In the genomic region with DNA sequence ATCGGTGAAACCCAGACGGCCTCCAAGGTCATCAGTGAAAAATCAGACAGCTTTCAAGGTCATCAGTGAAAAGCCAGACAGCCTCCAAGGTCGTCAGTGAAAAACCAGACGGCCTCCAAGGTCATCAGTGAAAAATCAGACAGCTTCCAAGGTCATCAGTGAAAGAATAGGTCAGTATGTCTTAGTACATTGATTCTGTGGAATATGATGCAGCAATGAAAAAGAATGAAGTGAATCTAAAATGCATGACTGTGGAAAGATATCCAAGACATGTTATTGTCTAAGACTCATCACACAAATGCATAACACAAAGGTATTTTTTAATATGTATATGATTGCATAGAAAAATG, we compare ENCODE assay signal across 17 cellular contexts.
"Had no signal": no experiment of that assay in that cellular context is flagged by ENCODE, and none has a peak within 500 bp of the region (broad histone marks: within the 10 kb centered on the region; RNA-seq: fewer than 3 reads in every experiment).

No MANE protein-coding gene starts in this region.

- H3K27ac Mint-ChIP-seq: activated CD4-positive, alpha-beta T cell treated with anti-CD3 and anti-CD28 coated beads, Interleukin-2, amount 10 ng/mL, durations not matched to agents 7 days and 5 days; activated T-cell treated with anti-CD3 and anti-CD28 coated beads, Interleukin-2, amount 50 U/mL, for 72 hours had no signal

- H3K4me1 ChIP-seq: parathyroid adenoma had no signal

- H3K9me3 ChIP-seq: body of pancreas, colonic mucosa, lower lobe of right lung, upper lobe of right lung had no signal

- H3K4me3 Mint-ChIP-seq: activated CD4-positive, alpha-beta T cell treated with anti-CD3 and anti-CD28 coated beads, Interleukin-2, amount 10 ng/mL, durations not matched to agents 7 days and 5 days; activated T-cell treated with anti-CD3 and anti-CD28 coated beads, Interleukin-2, amount 50 U/mL, for 72 hours had no signal

- ATAC-seq: activated naive CD4-positive, alpha-beta T cell treated with anti-CD3 and anti-CD28 coated beads, Interleukin-2, amount 50 U/mL, for 72 hours; activated T-cell treated with anti-CD3 and anti-CD28 coated beads, Interleukin-2, amount 50 U/mL, for 72 hours; body of pancreas; lower lobe of right lung; stimulated activated naive CD8-positive, alpha-beta T cell treated with anti-CD3 and anti-CD28 coated beads, Interleukin-15, Interleukin-2, amounts not matched to agents 100 U/mL and 50 U/mL, for 24 hours; upper lobe of right lung had no signal

- H3K36me3 ChIP-seq: colonic mucosa, lower lobe of right lung, upper lobe of right lung had no signal

- H2AFZ ChIP-seq: parathyroid adenoma had no signal

- H3K27me3 ChIP-seq: body of pancreas, colonic mucosa, upper lobe of right lung had no signal

- H3K9ac ChIP-seq: parathyroid adenoma had no signal

- FAIRE-seq: frontal cortex had no signal

- H3K27me3 Mint-ChIP-seq: activated CD4-positive, alpha-beta T cell treated with anti-CD3 and anti-CD28 coated beads, Interleukin-2, amount 10 ng/mL, durations not matched to agents 7 days and 5 days had no signal

- H3K9me3 Mint-ChIP-seq: activated CD4-positive, alpha-beta T cell treated with anti-CD3 and anti-CD28 coated beads, Interleukin-2, amount 10 ng/mL, durations not matched to agents 7 days and 5 days; activated naive CD4-positive, alpha-beta T cell treated with anti-CD3 and anti-CD28 coated beads, Interleukin-2, amount 50 U/mL, for 72 hours; activated T-cell treated with anti-CD3 and anti-CD28 coated beads, Interleukin-2, amount 50 U/mL, for 72 hours had no signal

- DNase-seq: activated CD4-positive, alpha-beta T cell treated with anti-CD3 and anti-CD28 coated beads, Interleukin-2, amount 10 ng/mL, durations not matched to agents 7 days and 5 days; activated CD8-positive, alpha-beta memory T cell treated with anti-CD3 and anti-CD28 coated beads, Interleukin-2, amount 50 U/mL, for 48 hours; activated gamma-delta T cell; activated T-cell treated with anti-CD3 and anti-CD28 coated beads, Interleukin-2, amount 50 U/mL, for 72 hours; body of pancreas; caudate nucleus; colonic mucosa; head of caudate nucleus; lower lobe of right lung; retina; stimulated activated CD4-positive, alpha-beta T cell treated with anti-CD3 and anti-CD28 coated beads, Interleukin-4, amount 100 ng/mL, for 24 hours; stimulated activated naive CD8-positive, alpha-beta T cell treated with anti-CD3 and anti-CD28 coated beads, Interleukin-15, Interleukin-2, amounts not matched to agents 100 U/mL and 50 U/mL, for 24 hours; SW 1271 had no signal

- H3K27ac ChIP-seq: body of pancreas, colonic mucosa, lower lobe of right lung, parathyroid adenoma, upper lobe of right lung had no signal

- H3K4me3 ChIP-seq: body of pancreas, colonic mucosa, lower lobe of right lung, upper lobe of right lung had no signal
